In genomic region chr2:33241072-33241471, GRCh38 we compare ENCODE assay signal across 25 cellular contexts.
DNase-seq lines count a peak whose midpoint lies in the region; ATAC-seq, FAIRE-seq and TF ChIP-seq lines count a peak whose summit lies in the region.
"Had no signal": no experiment of that assay in that cellular context is flagged by ENCODE, and none has a peak within 500 bp of the region (broad histone marks: within the 10 kb centered on the region; RNA-seq: fewer than 3 reads in every experiment).

No MANE protein-coding gene starts in this region.

- H4K5ac ChIP-seq in IMR-90 (ENCODE audit: low read depth, low read length), result peak overlapping the region; percentile 8; the same call in 1 of the 2 replicates

- POLR2A ChIA-PET in IMR-90 (lab: Charles Lee; ENCODE audit: unreplicated experiment), result no interaction called here

- H3K9ac ChIP-seq in IMR-90 (ENCODE audit: low read depth, low read length) (no peak overlapping the region), OCI-LY3 (ENCODE audit: low read length) (no peak overlapping the region), astrocyte (ENCODE audit: low read length) (no peak overlapping the region)
- H3K9ac ChIP-seq: GM23248, KMS-11 had no signal

- H2AFZ ChIP-seq in IMR-90 (replicated peaks; ENCODE audit: low read length, poor library complexity) (no peak overlapping the region), OCI-LY3 (ENCODE audit: low read depth, low read length) (peak overlapping the region; percentile 58; the same call in 1 of the 2 replicates), astrocyte (ENCODE audit: low read depth, low read length) (no peak overlapping the region), osteoblast (ENCODE audit: low read length) (no peak overlapping the region)
- H2AFZ ChIP-seq: GM23248 had no signal

- H3K27me3 Mint-ChIP-seq in astrocyte (ENCODE audit: low read depth, unreplicated experiment), result no peaks in the 10 kb centered on the region
- H3K27me3 Mint-ChIP-seq: CD4-positive, alpha-beta memory T cell had no signal

- H3K9me3 ChIP-seq in IMR-90 (ENCODE audit: control insufficient read depth, insufficient read depth, low read length) (no peaks in the 10 kb centered on the region), OCI-LY3 (ENCODE audit: insufficient read depth, low read length) (no peaks in the 10 kb centered on the region), astrocyte (ENCODE audit: insufficient read depth, low read depth, low read length) (no peaks in the 10 kb centered on the region), osteoblast (ENCODE audit: low read depth, low read length) (no peaks in the 10 kb centered on the region)

- no peak for TF ChIP-seq CTCF in IMR-90 (conservative IDR thresholded peaks at IDR 0.05; ENCODE audit: low read depth, low read length)
- TF ChIP-seq CTCF in OCI-LY3 (IDR thresholded peaks at IDR 0.05; ENCODE audit: low read depth, low read length), result no peak
- no peak for TF ChIP-seq CTCF in astrocyte (IDR thresholded peaks at IDR 0.05; ENCODE audit: insufficient read depth, low read depth, low read length)
- no peak for TF ChIP-seq CTCF in osteoblast (IDR thresholded peaks at IDR 0.05; ENCODE audit: extremely low read depth, low read depth, low read length)

- H3K9me1 ChIP-seq in IMR-90 (ENCODE audit: insufficient read depth, low read length), result peaks cover 2% of the 10 kb centered on the region; the same call in 1 of the 2 replicates

- peak overlapping the region; percentile 21; the same call in 1 of the 2 replicates for H3K18ac ChIP-seq in IMR-90 (ENCODE audit: low read depth, low read length)

- peak overlapping the region; percentile 35; the same call in 2 of the 3 replicates for H2BK15ac ChIP-seq in IMR-90 (ENCODE audit: low read depth, low read length)

- peaks cover 18% of the 10 kb centered on the region for H3K4me1 Mint-ChIP-seq in astrocyte (ENCODE audit: low read depth, unreplicated experiment)
- H3K4me1 Mint-ChIP-seq: CD4-positive, alpha-beta memory T cell; IgD-negative memory B cell had no signal

- H4K91ac ChIP-seq in IMR-90 (ENCODE audit: insufficient read depth, low read depth, low read length), result peak overlapping the region; percentile 66; the same call in 1 of the 2 replicates

- FAIRE-seq in astrocyte (lab: Jason Lieb, UNC), result no peak
- FAIRE-seq: G401.6 had no signal

- CTCF ChIA-PET in IMR-90 (lab: Yijun Ruan, JAX), result no interaction called here

- dilution Hi-C loops in IMR-90 (cut with HindIII; ENCODE audit: low sequenced_read_pairs, unreplicated experiment), result no loop called here

- H3K79me1 ChIP-seq in IMR-90 (ENCODE audit: low read depth in 1 of 2, low read length in 2 of 2), result peaks cover 25 to 45% of the 10 kb centered on the region in 2 experiments

- H3K4ac ChIP-seq in IMR-90 (ENCODE audit: low read depth, low read length), result peak overlapping the region; percentile 42

- no peaks in the 10 kb centered on the region for H3K27me3 ChIP-seq in IMR-90 (ENCODE audit: control insufficient read depth, insufficient read depth, low read length)
- H3K27me3 ChIP-seq in OCI-LY3 (ENCODE audit: low read depth, low read length), result no peaks in the 10 kb centered on the region
- H3K27me3 ChIP-seq in astrocyte (ENCODE audit: insufficient read depth, low read length), result no peaks in the 10 kb centered on the region
- no peaks in the 10 kb centered on the region for H3K27me3 ChIP-seq in osteoblast (ENCODE audit: insufficient read depth, low read length)

- WGBS in IMR-90 (ENCODE audit: extremely low coverage in 2 of 2, insufficient read length in 1 of 2), 2 experiments, result 86% methylated on average over 1 of the region's 5 CpGs; no CpG with 5 or more reads in 1 of the 2 experiments

- H2BK120ac ChIP-seq in IMR-90 (ENCODE audit: low read depth, low read length), result peak overlapping the region; percentile 66; the same call in 1 of the 2 replicates

- peak overlapping the region; percentile 83 for H2AK5ac ChIP-seq in IMR-90 (ENCODE audit: low read depth, low read length)

- H3K27ac ChIP-seq in IMR-90 (ENCODE audit: insufficient read depth, low read length), result peak overlapping the region; percentile 24; the same call in 1 of the 2 replicates
- H3K27ac ChIP-seq in OCI-LY3 (ENCODE audit: low read length), result no peak overlapping the region
- peak overlapping the region; percentile 2 for H3K27ac ChIP-seq in astrocyte (ENCODE audit: low read depth, low read length)
- H3K27ac ChIP-seq in osteoblast (ENCODE audit: low read depth, low read length), result peak overlapping the region; percentile 3
- H3K27ac ChIP-seq: GM23248, KMS-11, RWPE1 had no signal

- no peak overlapping the region for H3K23ac ChIP-seq in IMR-90 (ENCODE audit: low read depth, low read length)

- DNase-seq in IMR-90 (no peak), astrocyte (ENCODE audit: low read depth) (no peak), osteoblast (ENCODE audit: insufficient read length, low spot score, missing footprints) (no peak), SKM-1 treated with dmso at 0.1 percent for 144 hours (lab: John Stamatoyannopoulos, UW; ENCODE audit: unreplicated experiment) (no peak), NCI-H1092 (lab: John Stamatoyannopoulos, UW) (no peak), hepatic stellate cell (ENCODE audit: low spot score) (no peak)
- DNase-seq: C1 segment of cervical spinal cord; CD4-positive, alpha-beta memory T cell; COR-L47; DMS53; GM23248; H7; NCI-H1105; NCI-H1436 treated with DMSO at 0.1 percent for 48 hours; NCI-H187 treated with DMSO at 0.1 percent for 48 hours; NCI-H2171 treated with DMSO at 0.1 percent for 48 hours; NCI-H524 treated with DMSO at 0.1 percent for 48 hours; NCI-H774; SHP77 treated with DMSO at 0.1 percent for 48 hours had no signal

- peaks cover 9% of the 10 kb centered on the region for H3K36me3 ChIP-seq in IMR-90 (ENCODE audit: control insufficient read depth, insufficient read depth, low read length)
- no peaks in the 10 kb centered on the region for H3K36me3 ChIP-seq in OCI-LY3 (replicated peaks; ENCODE audit: low read depth, low read length)
- no peaks in the 10 kb centered on the region for H3K36me3 ChIP-seq in astrocyte (ENCODE audit: insufficient read depth, low read length)
- H3K36me3 ChIP-seq in osteoblast (ENCODE audit: insufficient read depth, low read length), result peaks cover 5% of the 10 kb centered on the region

- in situ Hi-C loops in IMR-90 (cut with MboI; ENCODE audit: low sequenced_read_pairs), result no loop called here

- no peak overlapping the region for H3K4me3 Mint-ChIP-seq in astrocyte (ENCODE audit: unreplicated experiment)
- H3K4me3 Mint-ChIP-seq: CD4-positive, alpha-beta memory T cell; IgD-negative memory B cell had no signal

- H4K8ac ChIP-seq in IMR-90 (ENCODE audit: low read depth in 2 of 2, low read length in 2 of 2), result peak overlapping the region; percentile 32 to 62

- peak overlapping the region; percentile 74; the same call in 1 of the 2 replicates for H3K14ac ChIP-seq in IMR-90 (replicated peaks; ENCODE audit: low read depth, low read length)

- BruUV-seq in IMR-90 (replicated peaks; lab: Mats Ljungman, UMichigan), result no TSS peak

- peak overlapping the region; percentile 91 for H2BK5ac ChIP-seq in IMR-90 (ENCODE audit: low read depth, low read length, poor library complexity, severe bottlenecking)

- H3K4me3 ChIP-seq in IMR-90 (ENCODE audit: insufficient read depth, low read depth, low read length) (no peak overlapping the region), OCI-LY3 (ENCODE audit: low read length) (0 out of 2 replicates have a peak overlapping the region, but pooled peaks have one; percentile 13), astrocyte (ENCODE audit: insufficient read depth, low read depth, low read length) (no peak overlapping the region), osteoblast (ENCODE audit: insufficient read depth, low read length) (no peak overlapping the region)
- H3K4me3 ChIP-seq: GM23248 had no signal

- intact Hi-C loops in IMR-90 (cut with micrococcal nuclease), result no loop called here

- no peak overlapping the region for H3K56ac ChIP-seq in IMR-90 (ENCODE audit: extremely low read depth, insufficient read depth, low read length)

- no peak for TF ChIP-seq RAD21 in IMR-90 (IDR thresholded peaks at IDR 0.05; ENCODE audit: low read length)

- no peaks in the 10 kb centered on the region for H3K36me3 Mint-ChIP-seq in astrocyte (ENCODE audit: low read depth, unreplicated experiment)
- H3K36me3 Mint-ChIP-seq: CD4-positive, alpha-beta memory T cell; IgD-negative memory B cell had no signal

- no peaks in the 10 kb centered on the region for H3K79me2 ChIP-seq in OCI-LY3 (ENCODE audit: low read length)
- H3K79me2 ChIP-seq in astrocyte (ENCODE audit: insufficient read depth, low read length), result peaks cover 6% of the 10 kb centered on the region
- peaks cover 6% of the 10 kb centered on the region for H3K79me2 ChIP-seq in osteoblast (ENCODE audit: insufficient read depth, low read length)

- ATAC-seq in IMR-90 (ENCODE audit: low read depth) (no peak), HG03521 (IDR thresholded peaks at IDR 0.05; ENCODE audit: unreplicated experiment) (no peak)

- TF ChIP-seq POLR2A in IMR-90 (IDR thresholded peaks at IDR 0.05; ENCODE audit: low read depth, low read length), result no peak

- H3K4me1 ChIP-seq in IMR-90 (ENCODE audit: control insufficient read depth, insufficient read depth, low read length) (peaks cover 12% of the 10 kb centered on the region), OCI-LY3 (ENCODE audit: low read length) (peaks cover 39% of the 10 kb centered on the region), astrocyte (ENCODE audit: insufficient read depth, low read length) (peaks cover 27% of the 10 kb centered on the region), osteoblast (ENCODE audit: insufficient read depth, low read length) (peaks cover 30% of the 10 kb centered on the region)

- no peaks in the 10 kb centered on the region for H3K9me3 Mint-ChIP-seq in astrocyte (ENCODE audit: unreplicated experiment)
- H3K9me3 Mint-ChIP-seq: CD4-positive, alpha-beta memory T cell; IgD-negative memory B cell had no signal

- H2BK20ac ChIP-seq in IMR-90 (ENCODE audit: low read depth, low read length), result peak overlapping the region; percentile 35

- H3K4me2 ChIP-seq in IMR-90 (ENCODE audit: low read depth, low read length) (no peak overlapping the region), OCI-LY3 (ENCODE audit: low read length) (peak overlapping the region; percentile 39), astrocyte (ENCODE audit: low read length) (no peak overlapping the region), osteoblast (ENCODE audit: insufficient read depth, low read length) (no peak overlapping the region)
- H3K4me2 ChIP-seq: KMS-11 had no signal

- no peak overlapping the region for H2AK9ac ChIP-seq in IMR-90 (replicated peaks; ENCODE audit: low read depth, low read length, poor library complexity)

- H4K20me1 ChIP-seq in IMR-90 (ENCODE audit: insufficient read depth, low read length) (no peaks in the 10 kb centered on the region), OCI-LY3 (ENCODE audit: insufficient read depth, low read length) (no peaks in the 10 kb centered on the region), astrocyte (ENCODE audit: insufficient read depth, low read length) (no peaks in the 10 kb centered on the region), osteoblast (ENCODE audit: insufficient read depth, low read length) (no peaks in the 10 kb centered on the region)

- H3K27ac Mint-ChIP-seq in astrocyte (ENCODE audit: unreplicated experiment), result no peak overlapping the region
- H3K27ac Mint-ChIP-seq: CD4-positive, alpha-beta memory T cell; IgD-negative memory B cell had no signal

TF ChIP-seq in IMR-90, 13 proteins besides CTCF, POLR2A, EP300 and RAD21 (continues in another document):
- TF ChIP-seq MXI1 (IDR thresholded peaks at IDR 0.05; ENCODE audit: borderline replicate concordance, low read depth, low read length), result no peak
